Comparison of ENCODE assay signal across 8 cellular contexts in the genomic region with DNA sequence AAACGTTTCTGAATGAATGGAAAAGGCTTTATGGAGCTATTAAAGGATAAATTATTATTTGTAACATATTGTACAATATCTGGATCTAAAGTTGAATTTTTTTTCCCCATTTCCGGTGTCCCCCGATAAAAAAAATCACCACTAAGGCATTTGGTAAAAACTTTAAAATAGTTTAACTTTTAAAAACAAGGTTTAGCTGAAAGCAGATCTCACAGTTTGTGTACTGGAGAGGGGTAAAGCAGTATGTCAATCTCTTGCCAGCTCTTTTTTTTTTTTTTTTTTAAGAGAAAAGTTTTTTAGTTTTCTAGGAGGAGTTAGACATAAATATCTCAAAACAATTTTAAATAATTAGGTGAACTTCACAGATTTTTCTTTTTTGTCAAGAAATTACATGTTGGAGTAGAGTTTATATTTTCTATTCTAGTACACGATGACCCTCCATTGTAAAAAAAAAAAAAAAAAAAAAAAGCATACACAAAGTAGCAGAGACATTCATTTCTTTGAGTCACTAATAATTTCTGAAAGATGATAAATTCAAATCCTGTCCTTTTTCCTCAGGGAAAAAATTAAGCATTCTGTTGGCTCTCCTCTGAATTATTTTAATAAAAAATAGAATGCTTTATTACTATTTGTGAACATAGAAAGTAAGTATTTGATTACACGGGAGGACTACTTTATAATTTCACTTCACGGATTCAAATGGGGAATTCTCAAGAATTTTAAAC. TPM values are rescaled to one million over a fixed set of nuclear protein-coding genes. Genes with fewer than 3 reads are reported as not detected.
DNase-seq lines count a peak whose midpoint lies in the region; ATAC-seq lines count a peak whose summit lies in the region.

No MANE protein-coding gene starts in this region.

- no peak for DNase-seq in T-helper 2 cell treated with Interferon-gamma antibody and Interleukin-4, amounts not matched to agents 5 μg/mL and 100 μg/mL, for 36 hours (ENCODE audit: low spot score)
- DNase-seq in T-helper 2 cell (no peak), superior temporal gyrus (ENCODE audit: extremely low spot score) (peak; percentile 32), NCI-H2227 (lab: John Stamatoyannopoulos, UW; ENCODE audit: unreplicated experiment) (no peak), C1 segment of cervical spinal cord (lab: John Stamatoyannopoulos, UW) (no peak)
- no peak for DNase-seq in activated T-helper 2 cell treated with anti-CD3 and anti-CD28 coated beads, Interferon-gamma antibody, Interleukin-2, Interleukin-4, amounts not matched to agents 10 μg/mL and 5 μg/mL and 100 μg/mL, durations not matched to agents 14 hours and 24 hours and 36 hours (ENCODE audit: low spot score)

- intact Hi-C loops in activated T-helper 2 cell treated with anti-CD3 and anti-CD28 coated beads, Interferon-gamma antibody, Interleukin-2, Interleukin-4, amounts not matched to agents 10 μg/mL and 5 μg/mL and 100 μg/mL, durations not matched to agents 14 hours and 24 hours and 36 hours (cut with micrococcal nuclease) = loop anchor here (5.0 to 10.0 kb wide), 6 partner anchors 415 to 1645 kb away; partner anchors contain the start of genes BCAP29, CCDC71L and PUS7

- H3K4me1 ChIP-seq in iPS-20b (ENCODE audit: insufficient read depth, low read length) = no peaks in the 10 kb centered on the region; the same call in 1 of the 2 replicates

- ATAC-seq in HG03378 (IDR thresholded peaks at IDR 0.05; ENCODE audit: unreplicated experiment) = no peak

- H3K36me3 Mint-ChIP-seq in T-helper 2 cell treated with Interferon-gamma antibody and Interleukin-4, amounts not matched to agents 5 μg/mL and 100 μg/mL, for 36 hours (ENCODE audit: low read depth) = peaks cover 5% of the 10 kb centered on the region
- peaks cover 3% of the 10 kb centered on the region for H3K36me3 Mint-ChIP-seq in activated T-helper 2 cell treated with anti-CD3 and anti-CD28 coated beads, Interferon-gamma antibody, Interleukin-2, Interleukin-4, amounts not matched to agents 10 μg/mL and 5 μg/mL and 100 μg/mL, durations not matched to agents 14 hours and 24 hours and 36 hours (ENCODE audit: low read depth)

- no peaks in the 10 kb centered on the region for H3K27me3 ChIP-seq in iPS-20b (ENCODE audit: insufficient read depth, low read length)

- peaks cover 18% of the 10 kb centered on the region for H3K4me1 Mint-ChIP-seq in T-helper 2 cell treated with Interferon-gamma antibody and Interleukin-4, amounts not matched to agents 5 μg/mL and 100 μg/mL, for 36 hours (ENCODE audit: low read depth)
- peaks cover 25% of the 10 kb centered on the region for H3K4me1 Mint-ChIP-seq in activated T-helper 2 cell treated with anti-CD3 and anti-CD28 coated beads, Interferon-gamma antibody, Interleukin-2, Interleukin-4, amounts not matched to agents 10 μg/mL and 5 μg/mL and 100 μg/mL, durations not matched to agents 14 hours and 24 hours and 36 hours (ENCODE audit: low read depth)

- H3K9me3 Mint-ChIP-seq in T-helper 2 cell treated with Interferon-gamma antibody and Interleukin-4, amounts not matched to agents 5 μg/mL and 100 μg/mL, for 36 hours = no peaks in the 10 kb centered on the region
- H3K9me3 Mint-ChIP-seq in activated T-helper 2 cell treated with anti-CD3 and anti-CD28 coated beads, Interferon-gamma antibody, Interleukin-2, Interleukin-4, amounts not matched to agents 10 μg/mL and 5 μg/mL and 100 μg/mL, durations not matched to agents 14 hours and 24 hours and 36 hours = no peaks in the 10 kb centered on the region

- H3K4me3 ChIP-seq in iPS-20b (ENCODE audit: low read length) = peak overlapping the region; percentile 85

- H3K4me3 Mint-ChIP-seq in T-helper 2 cell treated with Interferon-gamma antibody and Interleukin-4, amounts not matched to agents 5 μg/mL and 100 μg/mL, for 36 hours = peak overlapping the region; percentile 99
- H3K4me3 Mint-ChIP-seq in activated T-helper 2 cell treated with anti-CD3 and anti-CD28 coated beads, Interferon-gamma antibody, Interleukin-2, Interleukin-4, amounts not matched to agents 10 μg/mL and 5 μg/mL and 100 μg/mL, durations not matched to agents 14 hours and 24 hours and 36 hours (ENCODE audit: low read depth) = peak overlapping the region; percentile 89

- H3K9ac ChIP-seq in iPS-20b (ENCODE audit: low read depth, low read length) = peak overlapping the region; percentile 79

- H3K27ac Mint-ChIP-seq in T-helper 2 cell treated with Interferon-gamma antibody and Interleukin-4, amounts not matched to agents 5 μg/mL and 100 μg/mL, for 36 hours = peak overlapping the region; percentile 100
- H3K27ac Mint-ChIP-seq in activated T-helper 2 cell treated with anti-CD3 and anti-CD28 coated beads, Interferon-gamma antibody, Interleukin-2, Interleukin-4, amounts not matched to agents 10 μg/mL and 5 μg/mL and 100 μg/mL, durations not matched to agents 14 hours and 24 hours and 36 hours = peak overlapping the region; percentile 96

- peaks cover 8% of the 10 kb centered on the region for H3K27me3 Mint-ChIP-seq in T-helper 2 cell treated with Interferon-gamma antibody and Interleukin-4, amounts not matched to agents 5 μg/mL and 100 μg/mL, for 36 hours (ENCODE audit: low read depth)
- H3K27me3 Mint-ChIP-seq in activated T-helper 2 cell treated with anti-CD3 and anti-CD28 coated beads, Interferon-gamma antibody, Interleukin-2, Interleukin-4, amounts not matched to agents 10 μg/mL and 5 μg/mL and 100 μg/mL, durations not matched to agents 14 hours and 24 hours and 36 hours (ENCODE audit: low read depth) = peaks cover 15% of the 10 kb centered on the region

- no peaks in the 10 kb centered on the region for H3K36me3 ChIP-seq in iPS-20b (ENCODE audit: insufficient read depth, low read depth, low read length)

- H3K9me3 ChIP-seq in iPS-20b (ENCODE audit: insufficient read depth, low read depth, low read length) = no peaks in the 10 kb centered on the region

- H3K27ac ChIP-seq in iPS-20b (ENCODE audit: low read length) = peak overlapping the region; percentile 60

RNA-seq across cellular contexts. Expression of gene HBP1, which starts 1.9 kb away (rescaled TPM):
- 17.0 and 19.3 TPM in 2 replicates for total RNA-seq in activated T-helper 2 cell treated with anti-CD3 and anti-CD28 coated beads, Interferon-gamma antibody, Interleukin-2, Interleukin-4, amounts not matched to agents 10 μg/mL and 5 μg/mL and 100 μg/mL, durations not matched to agents 14 hours and 24 hours and 36 hours
